In the genomic region with DNA sequence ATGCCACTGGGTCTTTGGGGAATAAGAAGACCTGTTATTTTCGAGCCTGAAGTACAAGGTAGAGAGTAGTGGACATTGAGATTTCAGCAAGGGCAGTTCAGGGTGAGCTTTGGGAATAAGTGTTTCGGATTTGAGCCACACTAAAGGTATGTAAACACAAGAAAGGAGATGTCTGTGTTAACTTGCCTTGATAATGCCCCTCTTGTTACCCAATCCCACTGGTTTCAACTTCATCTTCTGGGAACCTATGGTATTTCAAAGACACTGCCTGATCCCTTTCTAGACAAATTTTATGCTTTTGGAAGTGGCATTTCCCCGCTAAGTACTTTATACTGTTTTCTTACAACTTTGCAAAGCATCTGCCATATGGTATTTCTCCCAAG, we compare ENCODE assay signal across 13 cellular contexts.
DNase-seq lines count a peak whose midpoint lies in the region; ATAC-seq and TF ChIP-seq lines count a peak whose summit lies in the region.
"Had no signal": no experiment of that assay in that cellular context is flagged by ENCODE, and none has a peak within 500 bp of the region (broad histone marks: within the 10 kb centered on the region; RNA-seq: fewer than 3 reads in every experiment).

No MANE protein-coding gene starts in this region.

- H3K4me1 ChIP-seq in right cardiac atrium (ENCODE audit: control insufficient read depth, insufficient read depth, low read length) (peaks cover 4% of the 10 kb centered on the region), uterus (no peaks in the 10 kb centered on the region)

- in situ Hi-C loops in brain microvascular endothelial cell (cut with HindIII; ENCODE audit: low pct_ligation_motif_present, low sequenced_read_pairs) = no loop called here

- H3K27ac Mint-ChIP-seq in naive thymus-derived CD8-positive, alpha-beta T cell = peak overlapping the region; percentile 84 to 96 (median 92)
- H3K27ac Mint-ChIP-seq: activated T-cell treated with anti-CD3 and anti-CD28 coated beads, Interleukin-2, amount 50 U/mL, for 24 hours; memory B cell had no signal

- H3K27me3 ChIP-seq in right cardiac atrium (ENCODE audit: control insufficient read depth, insufficient read depth) (no peaks in the 10 kb centered on the region), brain microvascular endothelial cell (replicated peaks) (no peaks in the 10 kb centered on the region), uterus (no peaks in the 10 kb centered on the region)

- 62% methylated on average over 3 of the region's 3 CpGs for WGBS in right cardiac atrium

- H3K4me1 Mint-ChIP-seq in naive thymus-derived CD8-positive, alpha-beta T cell = peaks cover 5 to 25% (median 22%) of the 10 kb centered on the region in 4 donors

- H3K27me3 Mint-ChIP-seq in naive thymus-derived CD8-positive, alpha-beta T cell = no peaks in the 10 kb centered on the region

- peak overlapping the region; percentile 27 for H3K27ac ChIP-seq in right cardiac atrium (ENCODE audit: low read length)
- peak overlapping the region; percentile 81 for H3K27ac ChIP-seq in brain microvascular endothelial cell
- H3K27ac ChIP-seq in uterus = peak overlapping the region; percentile 72 to 82

- H3K9me3 Mint-ChIP-seq in naive thymus-derived CD8-positive, alpha-beta T cell = no peaks in the 10 kb centered on the region
- H3K9me3 Mint-ChIP-seq: activated T-cell treated with anti-CD3 and anti-CD28 coated beads, Interleukin-2, amount 50 U/mL, for 24 hours; memory B cell had no signal

- H3K4me3 Mint-ChIP-seq in naive thymus-derived CD8-positive, alpha-beta T cell = peak overlapping the region in 9 of 10 donors; percentile 38 to 76 (median 53)
- H3K4me3 Mint-ChIP-seq: activated T-cell treated with anti-CD3 and anti-CD28 coated beads, Interleukin-2, amount 50 U/mL, for 24 hours; memory B cell had no signal

- H3K36me3 Mint-ChIP-seq in naive thymus-derived CD8-positive, alpha-beta T cell = peaks cover 0 to 1% (median 0%) of the 10 kb centered on the region in 3 donors
- H3K36me3 Mint-ChIP-seq: memory B cell had no signal

- H3K9me3 ChIP-seq in right cardiac atrium (ENCODE audit: control insufficient read depth, low read length) (no peaks in the 10 kb centered on the region), uterus (no peaks in the 10 kb centered on the region)

- H3K4me3 ChIP-seq in right cardiac atrium (ENCODE audit: low read length) (no peak overlapping the region), brain microvascular endothelial cell (ENCODE audit: low read depth, low read length) (no peak overlapping the region), uterus (no peak overlapping the region)
- H3K4me3 ChIP-seq: SK-N-MC had no signal

- ATAC-seq in right cardiac atrium (no peak), left cardiac atrium (no peak), GM21825 (IDR thresholded peaks at IDR 0.05; ENCODE audit: unreplicated experiment) (no peak)
- no peak for ATAC-seq in naive thymus-derived CD8-positive, alpha-beta T cell

- TF ChIP-seq CTCF in brain microvascular endothelial cell (IDR thresholded peaks at IDR 0.05; ENCODE audit: low read depth, low read length, missing control alignments) (no peak), uterus (IDR thresholded peaks at IDR 0.05) (no peak)

- intact Hi-C loops in right cardiac atrium (cut with DNase I) (no loop called here), left cardiac atrium (cut with DNase I) (no loop called here), uterus (cut with DNase I; ENCODE audit: low total_unique reads) (no loop called here)

- POLR2A ChIA-PET in naive thymus-derived CD8-positive, alpha-beta T cell (lab: Charles Lee) = no interaction called here

- no peak for TF ChIP-seq POLR2A in uterus (IDR thresholded peaks at IDR 0.05)

- no peaks in the 10 kb centered on the region for H3K36me3 ChIP-seq in brain microvascular endothelial cell (replicated peaks)
- H3K36me3 ChIP-seq in uterus = no peaks in the 10 kb centered on the region

- DNase-seq in right cardiac atrium = no peak
- DNase-seq in left cardiac atrium = no peak
- no peak for DNase-seq in brain microvascular endothelial cell
- no peak for DNase-seq in naive thymus-derived CD8-positive, alpha-beta T cell
- DNase-seq in uterus = no peak
- DNase-seq in NCI-H2171 treated with DMSO at 0.1 percent for 48 hours (lab: John Stamatoyannopoulos, UW) = no peak
- DNase-seq in MV-4-11 (lab: John Stamatoyannopoulos, UW) = no peak
- DNase-seq: activated CD4-positive, CD25-positive, alpha-beta regulatory T cell; activated T-cell treated with anti-CD3 and anti-CD28 coated beads, Interleukin-2, amount 50 U/mL, for 24 hours; NCI-H1048 had no signal

Comparison
In these comparisons a context has a peak if more than half of its experiments do, and no peak if none do; other contexts are left out.
1. H3K27ac ChIP-seq: peak in every context shown above with its lines; median percentile 81 in brain microvascular endothelial cell; 77 in uterus; 27 in right cardiac atrium.